In the genomic region with DNA sequence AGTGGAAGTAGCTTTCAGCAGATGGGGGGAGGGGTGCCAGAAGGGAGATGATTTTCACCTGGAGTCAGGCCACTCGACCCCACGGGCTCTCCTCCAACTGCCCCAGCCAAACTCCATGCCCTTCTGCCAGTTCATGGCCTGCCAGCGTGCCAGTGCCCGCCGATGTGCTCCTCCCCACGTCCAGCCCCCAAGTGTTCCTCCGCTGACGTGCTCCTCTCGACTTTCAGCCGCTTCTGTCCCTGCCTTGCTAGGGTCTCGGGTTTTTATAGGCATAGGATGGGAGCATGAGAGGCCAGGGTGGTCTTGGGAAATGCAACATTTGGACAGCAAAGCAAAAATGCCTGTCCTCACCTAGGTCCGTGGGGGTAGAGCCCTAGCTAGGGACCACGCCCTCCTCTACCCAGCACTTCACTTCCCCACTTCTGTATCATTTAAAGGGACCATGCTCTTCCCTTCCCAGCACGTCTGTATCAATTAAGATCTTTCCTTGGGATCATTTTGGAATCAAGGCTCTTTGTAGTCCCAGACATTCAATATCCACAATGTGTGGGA, we compare ENCODE assay signal across 25 cellular contexts. TPM values are rescaled to one million over a fixed set of nuclear protein-coding genes. Genes with fewer than 3 reads are reported as not detected.
DNase-seq lines count a peak whose midpoint lies in the region; ATAC-seq and TF ChIP-seq lines count a peak whose summit lies in the region.
"Had no signal": no experiment of that assay in that cellular context is flagged by ENCODE, and none has a peak within 500 bp of the region (broad histone marks: within the 10 kb centered on the region; RNA-seq: fewer than 3 reads in every experiment).

No MANE protein-coding gene starts in this region.

- H3K36me3 ChIP-seq in spleen = peaks cover 0 to 15% (median 0%) of the 10 kb centered on the region in 6 donors
- H3K36me3 ChIP-seq: esophagus muscularis mucosa, SJSA1 had no signal

- TF ChIP-seq POLR2A in NB4 (IDR thresholded peaks at IDR 0.05; ENCODE audit: extremely low read depth, insufficient read length) = no peak
- no peak for TF ChIP-seq POLR2A in spleen (IDR thresholded peaks at IDR 0.05)

- H3K9me3 ChIP-seq in spleen = peaks cover 0 to 23% (median 15%) of the 10 kb centered on the region in 8 donors
- H3K9me3 ChIP-seq: esophagus muscularis mucosa, testis had no signal

- peak overlapping the region; percentile 13 for H3K27ac ChIP-seq in cingulate gyrus (ENCODE audit: low read depth, low read length)
- H3K27ac ChIP-seq in spleen = no peak overlapping the region
- H3K27ac ChIP-seq: esophagus muscularis mucosa, foreskin keratinocyte, heart right ventricle, SJSA1, testis had no signal

- H3K4me3 ChIP-seq in GM08714 (ENCODE audit: low read length) = peak overlapping the region; percentile 13; the same call in 1 of the 2 replicates
- peak overlapping the region; percentile 56 for H3K4me3 ChIP-seq in NB4 (ENCODE audit: low read depth, low read length)
- H3K4me3 ChIP-seq in retinal pigment epithelial cell (ENCODE audit: low read length) = peak overlapping the region; percentile 62
- no peak overlapping the region for H3K4me3 ChIP-seq in spleen
- H3K4me3 ChIP-seq: esophagus muscularis mucosa, heart right ventricle, SJSA1 had no signal

- TF ChIP-seq CTCF in NB4 (IDR thresholded peaks at IDR 0.05; ENCODE audit: low read depth, low read length) = no peak
- no peak for TF ChIP-seq CTCF in retinal pigment epithelial cell (conservative IDR thresholded peaks at IDR 0.05; ENCODE audit: low read depth, low read length)
- TF ChIP-seq CTCF in spleen (IDR thresholded peaks at IDR 0.05 in 8 of 11, conservative IDR thresholded peaks at IDR 0.05 in 3 of 11) = no peak

- DNase-seq in NB4 (ENCODE audit: low read depth) (peak; percentile 61), retinal pigment epithelial cell (ENCODE audit: low read depth) (no peak), putamen (ENCODE audit: low spot score) (no peak), spleen (no peak)
- DNase-seq: activated CD4-positive, CD25-positive, alpha-beta regulatory T cell treated with anti-CD3 and anti-CD28 coated beads, Interleukin-2, amount 50 U/mL, for 72 hours; activated CD8-positive, alpha-beta T cell treated with anti-CD3 and anti-CD28 coated beads for 36 hours; activated gamma-delta T cell treated with Interleukin-2 at 50 U/mL for 16 hours; foreskin keratinocyte; heart right ventricle; kidney glomerular epithelial cell; NCI-H1417; NCI-H2081; stimulated activated CD4-positive, alpha-beta T cell treated with anti-CD3 and anti-CD28 coated beads, Interleukin-4, amount 100 ng/mL, for 4 hours; stimulated activated naive CD4-positive, alpha-beta T cell treated with Interleukin-2 at 50 U/mL for 16 hours; T-helper 1 cell; testis had no signal

- no peaks in the 10 kb centered on the region for H3K27me3 ChIP-seq in spleen (replicated peaks in 1 of 7)
- H3K27me3 ChIP-seq: esophagus muscularis mucosa, heart right ventricle, SJSA1, testis had no signal

- intact Hi-C loops in spleen (cut with DNase I; ENCODE audit: low total_unique reads) = no loop called here

- 81 to 86% (median 82%) methylated on average over 12 to 14 of the region's 14 CpGs for WGBS in spleen, 5 donors

- peaks cover 0 to 15% (median 4%) of the 10 kb centered on the region in 6 donors for H3K4me1 ChIP-seq in spleen
- H3K4me1 ChIP-seq: foreskin keratinocyte, SJSA1, testis had no signal

- ATAC-seq in GM21576 (IDR thresholded peaks at IDR 0.05; ENCODE audit: unreplicated experiment) = no peak
- ATAC-seq: activated CD8-positive, alpha-beta T cell treated with anti-CD3 and anti-CD28 coated beads for 36 hours; foreskin keratinocyte; heart right ventricle; sciatic nerve had no signal

RNA-seq across cellular contexts. Expression of a gene that starts 47.3 kb away (rescaled TPM):
- total RNA-seq in spleen = 100 to 1,000 TPM in 2 of 7 donors, 10 to 100 TPM in 5; 61.5 to 153 (median 75.7) TPM
- 10 to 100 TPM; 27.8 to 28.3 (median 27.9) TPM for polyA plus RNA-seq in spleen
- total RNA-seq: foreskin keratinocyte had no signal
- polyA plus RNA-seq: foreskin keratinocyte had no signal

RNA-seq across cellular contexts. Expression of a gene that starts 54.4 kb away (rescaled TPM):
- total RNA-seq in spleen = not detected
- polyA plus RNA-seq in spleen = under 1 TPM in 1 of 3 donors, not detected in 2; 0.03 TPM
- total RNA-seq: activated CD8-positive, alpha-beta T cell treated with anti-CD3 and anti-CD28 coated beads for 36 hours; astrocyte; esophagus muscularis mucosa; foreskin keratinocyte; M059J; neural crest cell; SJSA1 had no signal
- polyA plus RNA-seq: foreskin keratinocyte, heart right ventricle had no signal

Comparison
In these comparisons a context has a peak if more than half of its experiments do, and no peak if none do; other contexts are left out.
1. H3K4me3 ChIP-seq: peak in GM08714 (single experiment), NB4 (single experiment) and retinal pigment epithelial cell (single experiment); none in spleen (0 of 8).